ENCODE assay signal across 1 cellular context in genomic region chr19:3357731-3358391, GRCh38.
TF ChIP-seq lines count a peak whose summit lies in the region.

No MANE protein-coding gene starts in this region.

TF ChIP-seq in H1, 55 proteins besides CTCF, POLR2A, EP300 and RAD21 (continued from another document):
- no peak for TF ChIP-seq USF2 (IDR thresholded peaks at IDR 0.05; ENCODE audit: low read length)
- TF ChIP-seq ATF3 (IDR thresholded peaks at IDR 0.05; ENCODE audit: insufficient read depth, low read depth, low read length) = no peak
- TF ChIP-seq YY1 (IDR thresholded peaks at IDR 0.05; ENCODE audit: low read depth, low read length) = no peak
- TF ChIP-seq EGR1 (IDR thresholded peaks at IDR 0.05; ENCODE audit: borderline replicate concordance, low read depth, low read length) = 0 out of 2 replicates have a peak, but pooled peaks have one; percentile 37
- no peak for TF ChIP-seq ASH2L (IDR thresholded peaks at IDR 0.05; ENCODE audit: low read length)
- no peak for TF ChIP-seq SP2 (IDR thresholded peaks at IDR 0.05; ENCODE audit: low read length)
- TF ChIP-seq, protein P1, sequence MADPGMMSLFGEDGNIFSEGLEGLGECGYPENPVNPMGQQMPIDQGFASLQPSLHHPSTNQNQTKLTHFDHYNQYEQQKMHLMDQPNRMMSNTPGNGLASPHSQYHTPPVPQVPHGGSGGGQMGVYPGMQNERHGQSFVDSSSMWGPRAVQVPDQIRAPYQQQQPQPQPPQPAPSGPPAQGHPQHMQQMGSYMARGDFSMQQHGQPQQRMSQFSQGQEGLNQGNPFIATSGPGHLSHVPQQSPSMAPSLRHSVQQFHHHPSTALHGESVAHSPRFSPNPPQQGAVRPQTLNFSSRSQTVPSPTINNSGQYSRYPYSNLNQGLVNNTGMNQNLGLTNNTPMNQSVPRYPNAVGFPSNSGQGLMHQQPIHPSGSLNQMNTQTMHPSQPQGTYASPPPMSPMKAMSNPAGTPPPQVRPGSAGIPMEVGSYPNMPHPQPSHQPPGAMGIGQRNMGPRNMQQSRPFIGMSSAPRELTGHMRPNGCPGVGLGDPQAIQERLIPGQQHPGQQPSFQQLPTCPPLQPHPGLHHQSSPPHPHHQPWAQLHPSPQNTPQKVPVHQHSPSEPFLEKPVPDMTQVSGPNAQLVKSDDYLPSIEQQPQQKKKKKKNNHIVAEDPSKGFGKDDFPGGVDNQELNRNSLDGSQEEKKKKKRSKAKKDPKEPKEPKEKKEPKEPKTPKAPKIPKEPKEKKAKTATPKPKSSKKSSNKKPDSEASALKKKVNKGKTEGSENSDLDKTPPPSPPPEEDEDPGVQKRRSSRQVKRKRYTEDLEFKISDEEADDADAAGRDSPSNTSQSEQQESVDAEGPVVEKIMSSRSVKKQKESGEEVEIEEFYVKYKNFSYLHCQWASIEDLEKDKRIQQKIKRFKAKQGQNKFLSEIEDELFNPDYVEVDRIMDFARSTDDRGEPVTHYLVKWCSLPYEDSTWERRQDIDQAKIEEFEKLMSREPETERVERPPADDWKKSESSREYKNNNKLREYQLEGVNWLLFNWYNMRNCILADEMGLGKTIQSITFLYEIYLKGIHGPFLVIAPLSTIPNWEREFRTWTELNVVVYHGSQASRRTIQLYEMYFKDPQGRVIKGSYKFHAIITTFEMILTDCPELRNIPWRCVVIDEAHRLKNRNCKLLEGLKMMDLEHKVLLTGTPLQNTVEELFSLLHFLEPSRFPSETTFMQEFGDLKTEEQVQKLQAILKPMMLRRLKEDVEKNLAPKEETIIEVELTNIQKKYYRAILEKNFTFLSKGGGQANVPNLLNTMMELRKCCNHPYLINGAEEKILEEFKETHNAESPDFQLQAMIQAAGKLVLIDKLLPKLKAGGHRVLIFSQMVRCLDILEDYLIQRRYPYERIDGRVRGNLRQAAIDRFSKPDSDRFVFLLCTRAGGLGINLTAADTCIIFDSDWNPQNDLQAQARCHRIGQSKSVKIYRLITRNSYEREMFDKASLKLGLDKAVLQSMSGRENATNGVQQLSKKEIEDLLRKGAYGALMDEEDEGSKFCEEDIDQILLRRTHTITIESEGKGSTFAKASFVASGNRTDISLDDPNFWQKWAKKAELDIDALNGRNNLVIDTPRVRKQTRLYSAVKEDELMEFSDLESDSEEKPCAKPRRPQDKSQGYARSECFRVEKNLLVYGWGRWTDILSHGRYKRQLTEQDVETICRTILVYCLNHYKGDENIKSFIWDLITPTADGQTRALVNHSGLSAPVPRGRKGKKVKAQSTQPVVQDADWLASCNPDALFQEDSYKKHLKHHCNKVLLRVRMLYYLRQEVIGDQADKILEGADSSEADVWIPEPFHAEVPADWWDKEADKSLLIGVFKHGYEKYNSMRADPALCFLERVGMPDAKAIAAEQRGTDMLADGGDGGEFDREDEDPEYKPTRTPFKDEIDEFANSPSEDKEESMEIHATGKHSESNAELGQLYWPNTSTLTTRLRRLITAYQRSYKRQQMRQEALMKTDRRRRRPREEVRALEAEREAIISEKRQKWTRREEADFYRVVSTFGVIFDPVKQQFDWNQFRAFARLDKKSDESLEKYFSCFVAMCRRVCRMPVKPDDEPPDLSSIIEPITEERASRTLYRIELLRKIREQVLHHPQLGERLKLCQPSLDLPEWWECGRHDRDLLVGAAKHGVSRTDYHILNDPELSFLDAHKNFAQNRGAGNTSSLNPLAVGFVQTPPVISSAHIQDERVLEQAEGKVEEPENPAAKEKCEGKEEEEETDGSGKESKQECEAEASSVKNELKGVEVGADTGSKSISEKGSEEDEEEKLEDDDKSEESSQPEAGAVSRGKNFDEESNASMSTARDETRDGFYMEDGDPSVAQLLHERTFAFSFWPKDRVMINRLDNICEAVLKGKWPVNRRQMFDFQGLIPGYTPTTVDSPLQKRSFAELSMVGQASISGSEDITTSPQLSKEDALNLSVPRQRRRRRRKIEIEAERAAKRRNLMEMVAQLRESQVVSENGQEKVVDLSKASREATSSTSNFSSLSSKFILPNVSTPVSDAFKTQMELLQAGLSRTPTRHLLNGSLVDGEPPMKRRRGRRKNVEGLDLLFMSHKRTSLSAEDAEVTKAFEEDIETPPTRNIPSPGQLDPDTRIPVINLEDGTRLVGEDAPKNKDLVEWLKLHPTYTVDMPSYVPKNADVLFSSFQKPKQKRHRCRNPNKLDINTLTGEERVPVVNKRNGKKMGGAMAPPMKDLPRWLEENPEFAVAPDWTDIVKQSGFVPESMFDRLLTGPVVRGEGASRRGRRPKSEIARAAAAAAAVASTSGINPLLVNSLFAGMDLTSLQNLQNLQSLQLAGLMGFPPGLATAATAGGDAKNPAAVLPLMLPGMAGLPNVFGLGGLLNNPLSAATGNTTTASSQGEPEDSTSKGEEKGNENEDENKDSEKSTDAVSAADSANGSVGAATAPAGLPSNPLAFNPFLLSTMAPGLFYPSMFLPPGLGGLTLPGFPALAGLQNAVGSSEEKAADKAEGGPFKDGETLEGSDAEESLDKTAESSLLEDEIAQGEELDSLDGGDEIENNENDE (IDR thresholded peaks at IDR 0.05; ENCODE audit: insufficient replicate concordance, low read length) = no peak
- TF ChIP-seq SIN3A (conservative IDR thresholded peaks at IDR 0.05 in 1 of 2, IDR thresholded peaks at IDR 0.05 in 1 of 2; ENCODE audit: low read depth in 1 of 2, low read length in 2 of 2) = no peak
- no peak for TF ChIP-seq CBX8 (IDR thresholded peaks at IDR 0.05; ENCODE audit: borderline replicate concordance, low read depth, low read length)
